Comparison of ENCODE assay signal across 20 cellular contexts in the genomic region with DNA sequence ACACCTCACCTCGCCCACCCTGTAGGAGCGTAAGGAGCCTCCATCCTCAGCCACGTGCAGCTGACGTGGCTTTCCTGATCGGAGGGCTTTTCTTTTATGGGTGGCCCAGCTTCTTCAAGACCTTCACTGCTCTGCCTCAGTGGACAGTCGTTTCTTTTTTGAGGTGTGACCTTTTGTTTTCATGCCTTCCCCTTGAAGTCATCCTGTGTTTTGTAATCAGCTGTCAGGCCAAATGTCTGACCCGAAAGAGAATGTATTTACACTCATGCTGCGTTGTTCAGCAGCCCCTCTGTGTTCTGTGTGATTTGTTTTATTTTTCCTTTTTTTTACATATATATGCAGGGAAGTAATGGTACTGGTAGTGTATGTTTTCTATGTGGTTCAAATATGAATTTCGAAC. TPM values are rescaled to one million over a fixed set of nuclear protein-coding genes. Genes with fewer than 3 reads are reported as not detected.
DNase-seq lines count a peak whose midpoint lies in the region; ATAC-seq, FAIRE-seq and TF ChIP-seq lines count a peak whose summit lies in the region.
"Had no signal": no experiment of that assay in that cellular context is flagged by ENCODE, and none has a peak within 500 bp of the region (broad histone marks: within the 10 kb centered on the region; RNA-seq: fewer than 3 reads in every experiment).

No MANE protein-coding gene starts in this region.

- peak; percentile 60 for FAIRE-seq in bronchial epithelial cell (lab: Jason Lieb, UNC)
- FAIRE-seq: GM19239, K562, RCC 7860 had no signal

- TF ChIP-seq POLR2A in esophagus muscularis mucosa (IDR thresholded peaks at IDR 0.05; ENCODE audit: low read depth), result no peak
- no peak for TF ChIP-seq POLR2A in transverse colon (IDR thresholded peaks at IDR 0.05)

- peaks cover 6 to 16% (median 15%) of the 10 kb centered on the region in 4 donors for H3K4me1 ChIP-seq in esophagus muscularis mucosa
- H3K4me1 ChIP-seq in transverse colon, result no peaks in the 10 kb centered on the region
- H3K4me1 ChIP-seq: BE2C had no signal

- peaks cover 11% of the 10 kb centered on the region for H3K4me1 Mint-ChIP-seq in nephron progenitor cell
- H3K4me1 Mint-ChIP-seq: CD4-positive, alpha-beta memory T cell had no signal

- no peaks in the 10 kb centered on the region for H3K9me3 ChIP-seq in esophagus muscularis mucosa
- H3K9me3 ChIP-seq in transverse colon, result no peaks in the 10 kb centered on the region
- H3K9me3 ChIP-seq: BE2C had no signal

- DNase-seq in bronchial epithelial cell (ENCODE audit: low read depth) (no peak), esophagus muscularis mucosa (ENCODE audit: extremely low spot score) (no peak), nephron progenitor cell (no peak), transverse colon (no peak), NCI-H2171 (lab: John Stamatoyannopoulos, UW) (no peak)
- DNase-seq in activated CD4-positive, alpha-beta T cell treated with anti-CD3 and anti-CD28 coated beads for 4 hours, result no peak
- DNase-seq: BE2C; CD4-positive, alpha-beta memory T cell; GF-D8; GM23248; NCI-H187; NCI-H82; SHP77 treated with DMSO at 0.1 percent for 48 hours had no signal

- no peak overlapping the region for H3K4me3 ChIP-seq in bronchial epithelial cell (ENCODE audit: low read depth, low read length)
- H3K4me3 ChIP-seq in esophagus muscularis mucosa, result no peak overlapping the region
- no peak overlapping the region for H3K4me3 ChIP-seq in transverse colon
- H3K4me3 ChIP-seq: GM23248, K562 had no signal

- no peak overlapping the region for H3K4me3 Mint-ChIP-seq in nephron progenitor cell
- H3K4me3 Mint-ChIP-seq: CD4-positive, alpha-beta memory T cell had no signal

- H3K27me3 ChIP-seq in bronchial epithelial cell (ENCODE audit: control insufficient read depth, insufficient read depth, low read length), result no peaks in the 10 kb centered on the region
- no peaks in the 10 kb centered on the region for H3K27me3 ChIP-seq in esophagus muscularis mucosa
- no peaks in the 10 kb centered on the region for H3K27me3 ChIP-seq in transverse colon
- H3K27me3 ChIP-seq: BE2C had no signal

- WGBS in esophagus muscularis mucosa, result 77% methylated on average over 5 of the region's 9 CpGs
- WGBS in transverse colon (ENCODE audit: low coverage in 1 of 2), 2 donors, result 79 to 90% methylated on average over 4 to 9 of the region's 9 CpGs

- TF ChIP-seq EP300 in esophagus muscularis mucosa (IDR thresholded peaks at IDR 0.05), result no peak
- TF ChIP-seq EP300 in transverse colon (IDR thresholded peaks at IDR 0.05; ENCODE audit: low read depth), result no peak

- in situ Hi-C loops in transverse colon (cut with MboI; ENCODE audit: low pct_ligation_motif_present in 1 of 4, low pct_unique_long_range_greater_than_20kb in 1 of 4, low sequenced_read_pairs in 3 of 4), result no loop called here

- TF ChIP-seq CTCF in bronchial epithelial cell (IDR thresholded peaks at IDR 0.05; ENCODE audit: insufficient read depth, low read length, severe bottlenecking) (no peak), esophagus muscularis mucosa (IDR thresholded peaks at IDR 0.05) (no peak), nephron progenitor cell (IDR thresholded peaks at IDR 0.05) (no peak), transverse colon (IDR thresholded peaks at IDR 0.05) (no peak)

- no peaks in the 10 kb centered on the region for H3K9me3 Mint-ChIP-seq in nephron progenitor cell

- peaks cover 2% of the 10 kb centered on the region for H3K27me3 Mint-ChIP-seq in nephron progenitor cell (ENCODE audit: low read depth, poor library complexity)
- H3K27me3 Mint-ChIP-seq: CD4-positive, alpha-beta memory T cell had no signal

- H3K36me3 ChIP-seq in bronchial epithelial cell (ENCODE audit: control insufficient read depth, insufficient read depth, low read length), result peaks cover 14% of the 10 kb centered on the region
- H3K36me3 ChIP-seq in esophagus muscularis mucosa, result peaks cover 22 to 50% (median 40%) of the 10 kb centered on the region in 4 donors
- peaks cover 0 to 28% (median 12%) of the 10 kb centered on the region in 4 donors for H3K36me3 ChIP-seq in transverse colon
- H3K36me3 ChIP-seq: BE2C had no signal

- peaks cover 60% of the 10 kb centered on the region for H3K36me3 Mint-ChIP-seq in nephron progenitor cell (ENCODE audit: low read depth)

- intact Hi-C loops in esophagus muscularis mucosa (cut with DNase I) (no loop called here), transverse colon (cut with DNase I; ENCODE audit: low total_unique reads) (no loop called here)

- H3K27ac ChIP-seq in esophagus muscularis mucosa (replicated peaks in 1 of 4) (peak overlapping the region in 3 of 4 donors; percentile 0 to 64 (median 38)), transverse colon (peak overlapping the region in 3 of 4 donors; percentile 6 to 39 (median 8))
- H3K27ac ChIP-seq: GM23248 had no signal

- peak overlapping the region; percentile 71 for H3K27ac Mint-ChIP-seq in nephron progenitor cell
- H3K27ac Mint-ChIP-seq: CD4-positive, alpha-beta memory T cell had no signal

- no peak for ATAC-seq in HG03432 (IDR thresholded peaks at IDR 0.05; ENCODE audit: unreplicated experiment)
- ATAC-seq: HCT116, K562 had no signal

RNA-seq across cellular contexts. Expression of gene CCK, which starts 41.8 kb away (rescaled TPM):
- total RNA-seq in bronchial epithelial cell, result 1.1 and 2.7 TPM in 2 replicates
- 10 to 100 TPM in 1 of 4 donors, 1 to 10 TPM in 3; 2.2 to 15.1 (median 4.6) TPM for total RNA-seq in esophagus muscularis mucosa
- total RNA-seq in transverse colon, result 1 to 10 TPM in 3 of 4 donors, not detected in 1; 1.4 to 2.2 (median 1.9) TPM
- total RNA-seq: CD4-positive, alpha-beta memory T cell; HT-29; K562; NCI-H460 had no signal
